Comparison of ENCODE assay signal across 17 cellular contexts in genomic region chr18:23267447-23267776, GRCh38.
DNase-seq lines count a peak whose midpoint lies in the region; ATAC-seq lines count a peak whose summit lies in the region.
"Had no signal": no experiment of that assay in that cellular context is flagged by ENCODE, and none has a peak within 500 bp of the region (broad histone marks: within the 10 kb centered on the region; RNA-seq: fewer than 3 reads in every experiment).

No MANE protein-coding gene starts in this region.

- POLR2A ChIA-PET in activated CD8-positive, alpha-beta T cell treated with anti-CD3 and anti-CD28 coated beads, Interleukin-2, amount 10 ng/mL, durations not matched to agents 7 days and 5 days (lab: Charles Lee) = no interaction called here

- ATAC-seq in activated CD8-positive, alpha-beta memory T cell treated with anti-CD3 and anti-CD28 coated beads, Interleukin-2, amount 10 ng/mL, durations not matched to agents 7 days and 5 days = no peak
- ATAC-seq in activated CD8-positive, alpha-beta T cell treated with anti-CD3 and anti-CD28 coated beads, Interleukin-2, amount 10 ng/mL, durations not matched to agents 7 days and 5 days = no peak
- ATAC-seq in natural killer cell treated with Interleukin-12 subunit alpha and Interleukin-12 subunit beta and Interleukin-15 and Interleukin-18, amount 100 ng/mL, for 72 hours = no peak
- no peak for ATAC-seq in GM21381 (IDR thresholded peaks at IDR 0.05; ENCODE audit: unreplicated experiment)
- ATAC-seq: HCT116, K562, Right ventricle myocardium inferior had no signal

- peaks cover 20% of the 10 kb centered on the region for H3K4me1 Mint-ChIP-seq in activated CD8-positive, alpha-beta memory T cell treated with anti-CD3 and anti-CD28 coated beads, Interleukin-2, amount 10 ng/mL, durations not matched to agents 7 days and 5 days
- peaks cover 33% of the 10 kb centered on the region for H3K4me1 Mint-ChIP-seq in activated CD8-positive, alpha-beta T cell treated with anti-CD3 and anti-CD28 coated beads, Interleukin-2, amount 10 ng/mL, durations not matched to agents 7 days and 5 days (ENCODE audit: low read depth)
- H3K4me1 Mint-ChIP-seq in natural killer cell treated with Interleukin-12 subunit alpha and Interleukin-12 subunit beta and Interleukin-15 and Interleukin-18, amount 100 ng/mL, for 72 hours (ENCODE audit: low read depth in 2 of 2) = peaks cover 23 to 27% of the 10 kb centered on the region in 2 donors

- H3K36me3 Mint-ChIP-seq in activated CD8-positive, alpha-beta memory T cell treated with anti-CD3 and anti-CD28 coated beads, Interleukin-2, amount 10 ng/mL, durations not matched to agents 7 days and 5 days = peaks cover 15% of the 10 kb centered on the region
- peaks cover 42% of the 10 kb centered on the region for H3K36me3 Mint-ChIP-seq in activated CD8-positive, alpha-beta T cell treated with anti-CD3 and anti-CD28 coated beads, Interleukin-2, amount 10 ng/mL, durations not matched to agents 7 days and 5 days (ENCODE audit: low read depth)
- H3K36me3 Mint-ChIP-seq in natural killer cell treated with Interleukin-12 subunit alpha and Interleukin-12 subunit beta and Interleukin-15 and Interleukin-18, amount 100 ng/mL, for 72 hours = peaks cover 20% of the 10 kb centered on the region

- no peaks in the 10 kb centered on the region for H3K27me3 Mint-ChIP-seq in activated CD8-positive, alpha-beta memory T cell treated with anti-CD3 and anti-CD28 coated beads, Interleukin-2, amount 10 ng/mL, durations not matched to agents 7 days and 5 days
- no peaks in the 10 kb centered on the region for H3K27me3 Mint-ChIP-seq in activated CD8-positive, alpha-beta T cell treated with anti-CD3 and anti-CD28 coated beads, Interleukin-2, amount 10 ng/mL, durations not matched to agents 7 days and 5 days (ENCODE audit: low read depth)
- H3K27me3 Mint-ChIP-seq in natural killer cell treated with Interleukin-12 subunit alpha and Interleukin-12 subunit beta and Interleukin-15 and Interleukin-18, amount 100 ng/mL, for 72 hours = no peaks in the 10 kb centered on the region

- CTCF ChIA-PET in activated CD8-positive, alpha-beta memory T cell treated with anti-CD3 and anti-CD28 coated beads, Interleukin-2, amount 10 ng/mL, durations not matched to agents 7 days and 5 days (lab: Charles Lee) = interaction anchor here (0.5 to 1.4 kb wide), 2 partner anchors 10 to 86 kb away, joined by 3 to 4 read pairs; no protein-coding TSS in a partner anchor
- CTCF ChIA-PET in activated CD8-positive, alpha-beta T cell treated with anti-CD3 and anti-CD28 coated beads, Interleukin-2, amount 10 ng/mL, durations not matched to agents 7 days and 5 days (lab: Charles Lee) = no interaction called here

- peaks cover 14% of the 10 kb centered on the region for H3K9me3 Mint-ChIP-seq in activated CD8-positive, alpha-beta memory T cell treated with anti-CD3 and anti-CD28 coated beads, Interleukin-2, amount 10 ng/mL, durations not matched to agents 7 days and 5 days (ENCODE audit: low read depth)
- peaks cover 32% of the 10 kb centered on the region for H3K9me3 Mint-ChIP-seq in activated CD8-positive, alpha-beta T cell treated with anti-CD3 and anti-CD28 coated beads, Interleukin-2, amount 10 ng/mL, durations not matched to agents 7 days and 5 days (ENCODE audit: insufficient read depth)
- H3K9me3 Mint-ChIP-seq in natural killer cell treated with Interleukin-12 subunit alpha and Interleukin-12 subunit beta and Interleukin-15 and Interleukin-18, amount 100 ng/mL, for 72 hours = peaks cover 11% of the 10 kb centered on the region

- in situ Hi-C loops in ACHN (cut with HindIII; ENCODE audit: low pct_ligation_motif_present, low pct_unique_long_range_greater_than_20kb, low sequenced_read_pairs) = no loop called here

- H3K4me3 Mint-ChIP-seq in activated CD8-positive, alpha-beta memory T cell treated with anti-CD3 and anti-CD28 coated beads, Interleukin-2, amount 10 ng/mL, durations not matched to agents 7 days and 5 days = no peak overlapping the region
- H3K4me3 Mint-ChIP-seq in activated CD8-positive, alpha-beta T cell treated with anti-CD3 and anti-CD28 coated beads, Interleukin-2, amount 10 ng/mL, durations not matched to agents 7 days and 5 days = no peak overlapping the region
- peak overlapping the region; percentile 62 for H3K4me3 Mint-ChIP-seq in natural killer cell treated with Interleukin-12 subunit alpha and Interleukin-12 subunit beta and Interleukin-15 and Interleukin-18, amount 100 ng/mL, for 72 hours

- H3K27ac Mint-ChIP-seq in activated CD8-positive, alpha-beta memory T cell treated with anti-CD3 and anti-CD28 coated beads, Interleukin-2, amount 10 ng/mL, durations not matched to agents 7 days and 5 days = no peak overlapping the region
- H3K27ac Mint-ChIP-seq in activated CD8-positive, alpha-beta T cell treated with anti-CD3 and anti-CD28 coated beads, Interleukin-2, amount 10 ng/mL, durations not matched to agents 7 days and 5 days = peak overlapping the region; percentile 63
- H3K27ac Mint-ChIP-seq in natural killer cell treated with Interleukin-12 subunit alpha and Interleukin-12 subunit beta and Interleukin-15 and Interleukin-18, amount 100 ng/mL, for 72 hours = peak overlapping the region; percentile 14 to 26

- DNase-seq in activated CD8-positive, alpha-beta memory T cell treated with anti-CD3 and anti-CD28 coated beads, Interleukin-2, amount 10 ng/mL, durations not matched to agents 7 days and 5 days = peak; percentile 44
- no peak for DNase-seq in activated CD8-positive, alpha-beta memory T cell treated with anti-CD3 and anti-CD28 coated beads, Interleukin-2, amount 50 U/mL, for 4 hours
- DNase-seq in activated CD8-positive, alpha-beta T cell treated with anti-CD3 and anti-CD28 coated beads, Interleukin-2, amount 10 ng/mL, durations not matched to agents 7 days and 5 days = no peak
- DNase-seq in natural killer cell treated with Interleukin-12 subunit alpha and Interleukin-12 subunit beta and Interleukin-15 and Interleukin-18, amount 100 ng/mL, for 72 hours (ENCODE audit: low spot score) = no peak
- DNase-seq in DMS114 treated with DMSO at 0.1 percent for 48 hours (lab: John Stamatoyannopoulos, UW; ENCODE audit: unreplicated experiment) (no peak), ACHN (no peak), globus pallidus (ENCODE audit: low spot score) (no peak)
- DNase-seq: activated CD4-positive, alpha-beta T cell treated with anti-CD3 and anti-CD28 coated beads, Interleukin-2, amount 50 U/mL, for 1 hour; activated effector memory CD4-positive, alpha-beta T cell treated with anti-CD3 and anti-CD28 coated beads, Interleukin-2, amount 50 U/mL, for 16 hours; NCI-H146; OCI-M1; stimulated activated naive CD4-positive, alpha-beta T cell treated with Interleukin-2 at 50 U/mL for 16 hours; tibial artery had no signal
